8 cellular contexts compared by ENCODE assay signal in genomic region chr5:80654391-80655230, GRCh38. TPM values are rescaled to one million over a fixed set of nuclear protein-coding genes. Genes with fewer than 3 reads are reported as not detected.
DNase-seq lines count a peak whose midpoint lies in the region; ATAC-seq and TF ChIP-seq lines count a peak whose summit lies in the region.

DHFR (minus strand) TSS chr5:80654983; CDS start chr5:80654489, 494 bp downstream.
MSH3 (plus strand) TSS chr5:80654652; CDS start chr5:80654728, 76 bp downstream.

- H3K4me1 Mint-ChIP-seq in activated B cell treated with CpG ODN at 0.5 μM for 24 hours, result peaks cover 26% of the 10 kb centered on the region

- peaks cover 31% of the 10 kb centered on the region for H3K36me3 Mint-ChIP-seq in activated B cell treated with CpG ODN at 0.5 μM for 24 hours (ENCODE audit: low read depth)

- TF ChIP-seq CTCF in AG04449 (IDR thresholded peaks at IDR 0.05; ENCODE audit: insufficient read depth, low read length, missing control alignments) (no peak), activated B cell treated with CpG ODN at 0.5 μM for 24 hours (IDR thresholded peaks at IDR 0.05) (no peak)

- peak within 1 kb of the TSS; percentile 99 for H3K27ac Mint-ChIP-seq in activated B cell treated with CpG ODN at 0.5 μM for 24 hours

- intact Hi-C loops in activated B cell treated with CpG ODN at 0.5 μM for 24 hours (cut with micrococcal nuclease), result loop anchor here (1.0 to 10.0 kb wide), 12 partner anchors 14 to 1624 kb away; partner anchors contain the start of genes ATG10, FAM151B, HOMER1 and JMY

- H3K9me3 Mint-ChIP-seq in activated B cell treated with CpG ODN at 0.5 μM for 24 hours, result no peaks in the 10 kb centered on the region

- H3K4me3 Mint-ChIP-seq in activated B cell treated with CpG ODN at 0.5 μM for 24 hours, result peak within 1 kb of the TSS; percentile 97

- CTCF ChIA-PET in AG04449 (lab: Yijun Ruan, JAX), result interaction anchor here (2.9 to 3.8 kb wide), 2 partner anchors 17 to 173 kb away, joined by 13 to 22 read pairs; no protein-coding TSS in a partner anchor
- CTCF ChIA-PET in activated B cell treated with CpG ODN at 0.5 μM for 24 hours (lab: Charles Lee), result interaction anchor here (1.2 kb wide), 1 partner anchor 18 kb away, joined by 3 read pairs; no protein-coding TSS in a partner anchor

- peak within 1 kb of the TSS; percentile 94 for H3K27ac ChIP-seq in caudate nucleus (ENCODE audit: low read depth, low read length)

- POLR2A ChIA-PET in AG04449 (lab: Yijun Ruan, JAX), result interaction anchor here (0.6 kb wide), 2 partner anchors 22 to 163 kb away, joined by 3 read pairs; no protein-coding TSS in a partner anchor
- POLR2A ChIA-PET in activated B cell treated with CpG ODN at 0.5 μM for 24 hours (lab: Charles Lee), result interaction anchor here (0.6 to 2.9 kb wide), 10 partner anchors 8 to 1140 kb away, joined by 3 to 15 read pairs (median 4); partner anchors contain the start of genes HOMER1, SERINC5 and ZFYVE16

- ATAC-seq in GM18907 (IDR thresholded peaks at IDR 0.05; ENCODE audit: unreplicated experiment) (peak; percentile 69), HG03175 (IDR thresholded peaks at IDR 0.05; ENCODE audit: unreplicated experiment) (peak; percentile 51), activated B cell treated with CpG ODN at 0.5 μM for 24 hours (ENCODE audit: low read depth) (peak; percentile 73)

- DNase-seq in AG04449 (ENCODE audit: low read depth, low spot score), result peak; percentile 38
- peak; percentile 92 for DNase-seq in NCI-H345 (lab: John Stamatoyannopoulos, UW)
- peak; percentile 79 for DNase-seq in activated B cell treated with CpG ODN at 0.5 μM for 24 hours
- peak in 60 of 61 donors; percentile 6 to 93 (median 82) for DNase-seq in caudate nucleus (lab: John Stamatoyannopoulos, UW)
- peak; percentile 83 for DNase-seq in inferior parietal cortex (ENCODE audit: extremely low spot score)
- peak; percentile 71 for DNase-seq in smooth muscle cell of the brain vasculature (ENCODE audit: low read depth, low spot score)

- peak within 1 kb of the TSS; percentile 88 for H3K4me3 ChIP-seq in AG04449 (ENCODE audit: low read depth, low read length)

- H3K27me3 Mint-ChIP-seq in activated B cell treated with CpG ODN at 0.5 μM for 24 hours, result no peaks in the 10 kb centered on the region

RNA-seq across cellular contexts. Expression of gene DHFR, which starts in this region (rescaled TPM):
- total RNA-seq in activated B cell treated with CpG ODN at 0.5 μM for 24 hours, result 11.1 and 12.7 TPM in 2 replicates

RNA-seq across cellular contexts. Expression of gene MSH3, which starts in this region (rescaled TPM):
- total RNA-seq in activated B cell treated with CpG ODN at 0.5 μM for 24 hours, result 22.9 and 24.0 TPM in 2 replicates

Comparison
In these comparisons a context has a peak if more than half of its experiments do, and no peak if none do; other contexts are left out.
1. Peak in every context shown above with its lines: DNase-seq, ATAC-seq, H3K4me3 ChIP-seq and H3K27ac ChIP-seq.
2. DNase-seq: peak in every context shown above with its lines; median percentile 92 in NCI-H345; 83 in inferior parietal cortex; 82 in caudate nucleus; 79 in activated B cell treated with CpG ODN at 0.5 μM for 24 hours; 71 in smooth muscle cell of the brain vasculature; 38 in AG04449.